8 cellular contexts compared by ENCODE assay signal in the genomic region with DNA sequence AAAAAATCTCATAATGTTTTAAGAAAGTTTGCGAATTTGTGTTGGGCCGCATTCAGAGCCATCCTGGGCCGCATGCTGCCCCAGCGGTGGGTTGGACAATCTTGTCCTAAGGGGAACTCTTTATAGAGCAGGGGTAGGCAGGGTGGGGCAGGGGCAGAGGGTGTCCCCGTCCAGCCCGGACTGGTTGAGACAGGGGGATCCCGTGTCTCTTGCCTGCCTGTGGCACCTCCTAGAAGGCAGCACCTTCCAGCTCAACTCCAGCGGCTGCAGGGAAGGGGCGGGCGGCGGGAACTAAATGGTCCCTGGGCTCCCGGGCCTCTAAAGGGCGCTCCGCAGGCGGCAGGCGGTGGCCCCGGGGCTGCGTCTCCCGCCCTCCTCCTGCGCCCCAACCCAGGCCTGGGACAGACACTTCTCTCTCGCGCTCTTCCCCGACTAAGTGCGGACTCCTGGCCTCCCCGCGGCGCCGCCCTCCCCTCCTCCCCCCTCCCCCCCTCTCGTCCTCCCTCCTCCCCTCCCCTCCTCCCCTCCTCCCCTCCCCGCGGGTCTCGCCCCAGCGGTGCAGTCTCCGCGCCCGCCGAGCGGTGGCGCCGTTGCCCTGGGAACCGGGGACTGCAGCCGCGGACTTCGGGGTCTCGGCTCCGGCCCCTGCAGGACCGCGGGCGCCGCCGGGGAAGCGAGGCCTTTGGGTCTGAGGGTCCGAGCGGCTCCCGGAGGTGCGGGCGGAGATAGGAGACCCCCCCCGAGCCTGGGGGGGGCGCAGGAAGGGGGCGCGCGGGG.
DNase-seq lines count a peak whose midpoint lies in the region; ATAC-seq lines count a peak whose summit lies in the region.

No MANE protein-coding gene starts in this region.

- H3K27me3 Mint-ChIP-seq in activated CD8-positive, alpha-beta memory T cell treated with anti-CD3 and anti-CD28 coated beads, Interleukin-2, amount 10 ng/mL, durations not matched to agents 7 days and 5 days: peaks cover 47% of the 10 kb centered on the region
- H3K27me3 Mint-ChIP-seq in immature natural killer cell (ENCODE audit: low read depth in 3 of 3): peaks cover 19 to 35% (median 20%) of the 10 kb centered on the region in 3 donors

- H3K27ac Mint-ChIP-seq in activated CD8-positive, alpha-beta memory T cell treated with anti-CD3 and anti-CD28 coated beads, Interleukin-2, amount 10 ng/mL, durations not matched to agents 7 days and 5 days: no peak overlapping the region
- no peak overlapping the region for H3K27ac Mint-ChIP-seq in immature natural killer cell

- CTCF ChIA-PET in activated CD8-positive, alpha-beta memory T cell treated with anti-CD3 and anti-CD28 coated beads, Interleukin-2, amount 10 ng/mL, durations not matched to agents 7 days and 5 days (lab: Charles Lee): no interaction called here

- H3K27ac ChIP-seq in substantia nigra (ENCODE audit: low read depth, low read length, poor library complexity, severe bottlenecking): no peak overlapping the region

- H3K4me3 Mint-ChIP-seq in activated CD8-positive, alpha-beta memory T cell treated with anti-CD3 and anti-CD28 coated beads, Interleukin-2, amount 10 ng/mL, durations not matched to agents 7 days and 5 days: no peak overlapping the region
- peak overlapping the region in 4 of 5 donors; percentile 18 to 72 (median 36) for H3K4me3 Mint-ChIP-seq in immature natural killer cell

- no peaks in the 10 kb centered on the region for H3K9me3 Mint-ChIP-seq in activated CD8-positive, alpha-beta memory T cell treated with anti-CD3 and anti-CD28 coated beads, Interleukin-2, amount 10 ng/mL, durations not matched to agents 7 days and 5 days (ENCODE audit: low read depth)
- peaks cover 0 to 2% (median 0%) of the 10 kb centered on the region in 6 donors for H3K9me3 Mint-ChIP-seq in immature natural killer cell

- H3K4me1 Mint-ChIP-seq in activated CD8-positive, alpha-beta memory T cell treated with anti-CD3 and anti-CD28 coated beads, Interleukin-2, amount 10 ng/mL, durations not matched to agents 7 days and 5 days: peaks cover 2% of the 10 kb centered on the region
- H3K4me1 Mint-ChIP-seq in immature natural killer cell: peaks cover 6 to 16% of the 10 kb centered on the region in 2 donors

- H3K36me3 Mint-ChIP-seq in activated CD8-positive, alpha-beta memory T cell treated with anti-CD3 and anti-CD28 coated beads, Interleukin-2, amount 10 ng/mL, durations not matched to agents 7 days and 5 days: no peaks in the 10 kb centered on the region
- H3K36me3 Mint-ChIP-seq in immature natural killer cell: peaks cover 0 to 6% (median 0%) of the 10 kb centered on the region in 3 donors

- peak; percentile 80 for DNase-seq in activated CD8-positive, alpha-beta memory T cell treated with anti-CD3 and anti-CD28 coated beads for 24 hours
- no peak for DNase-seq in activated CD8-positive, alpha-beta memory T cell treated with anti-CD3 and anti-CD28 coated beads, Interleukin-2, amount 10 ng/mL, durations not matched to agents 7 days and 5 days
- DNase-seq in NCI-H774 (lab: John Stamatoyannopoulos, UW) (peak; percentile 74), astrocyte of the hippocampus (ENCODE audit: low read depth, low spot score) (peak; percentile 73), immature natural killer cell (peak in 2 of 3 donors; percentile 16 to 25), substantia nigra (lab: John Stamatoyannopoulos, UW) (peak in 26 of 49 donors; percentile 8 to 56 (median 25)), NCI-H510A treated with DMSO at 0.1 percent for 48 hours (lab: John Stamatoyannopoulos, UW) (no peak)

- ATAC-seq in activated CD8-positive, alpha-beta memory T cell treated with anti-CD3 and anti-CD28 coated beads, Interleukin-2, amount 10 ng/mL, durations not matched to agents 7 days and 5 days: no peak
- no peak for ATAC-seq in HG03108 (IDR thresholded peaks at IDR 0.05; ENCODE audit: unreplicated experiment)

Comparison
In these comparisons a context has a peak if more than half of its experiments do, and no peak if none do; other contexts are left out.
1. DNase-seq: peak in activated CD8-positive, alpha-beta memory T cell treated with anti-CD3 and anti-CD28 coated beads for 24 hours (single experiment), NCI-H774 (single experiment), astrocyte of the hippocampus (single experiment), immature natural killer cell (2 of 3) and substantia nigra (26 of 49); none in activated CD8-positive, alpha-beta memory T cell treated with anti-CD3 and anti-CD28 coated beads, Interleukin-2, amount 10 ng/mL, durations not matched to agents 7 days and 5 days (single experiment) and NCI-H510A treated with DMSO at 0.1 percent for 48 hours (single experiment).